ENCODE assay signal across 15 cellular contexts in genomic region chr2:177172034-177172880, GRCh38. TPM values are rescaled to one million over a fixed set of nuclear protein-coding genes. Genes with fewer than 3 reads are reported as not detected.
DNase-seq lines count a peak whose midpoint lies in the region; ATAC-seq, FAIRE-seq and TF ChIP-seq lines count a peak whose summit lies in the region.
"Had no signal": no experiment of that assay in that cellular context is flagged by ENCODE, and none has a peak within 500 bp of the region (broad histone marks: within the 10 kb centered on the region; RNA-seq: fewer than 3 reads in every experiment).

No MANE protein-coding gene starts in this region.

- no peak for TF ChIP-seq CTCF in astrocyte (IDR thresholded peaks at IDR 0.05; ENCODE audit: insufficient read depth, low read depth, low read length)

- no peaks in the 10 kb centered on the region for H3K79me2 ChIP-seq in astrocyte (ENCODE audit: insufficient read depth, low read length)

- peaks cover 3% of the 10 kb centered on the region for H3K36me3 Mint-ChIP-seq in astrocyte (ENCODE audit: low read depth, unreplicated experiment)
- H3K36me3 Mint-ChIP-seq: activated naive CD8-positive, alpha-beta T cell treated with anti-CD3 and anti-CD28 coated beads for 36 hours had no signal

- no peak overlapping the region for H3K9ac ChIP-seq in astrocyte (ENCODE audit: low read length)

- no peaks in the 10 kb centered on the region for H3K27me3 ChIP-seq in astrocyte (ENCODE audit: insufficient read depth, low read length)
- H3K27me3 ChIP-seq: neutrophil had no signal

- ATAC-seq in GM18907 (IDR thresholded peaks at IDR 0.05; ENCODE audit: unreplicated experiment), result no peak
- no peak for ATAC-seq in GM19455 (IDR thresholded peaks at IDR 0.05; ENCODE audit: unreplicated experiment)
- ATAC-seq: activated CD8-positive, alpha-beta memory T cell treated with anti-CD3 and anti-CD28 coated beads, Interleukin-2, amount 10 ng/mL, durations not matched to agents 7 days and 5 days had no signal

- peak; percentile 52 for FAIRE-seq in astrocyte (lab: Jason Lieb, UNC)
- FAIRE-seq: kidney had no signal

- no peaks in the 10 kb centered on the region for H4K20me1 ChIP-seq in astrocyte (ENCODE audit: insufficient read depth, low read length)

- H3K27ac ChIP-seq in astrocyte (ENCODE audit: low read depth, low read length), result no peak overlapping the region

- H3K9me3 ChIP-seq in astrocyte (ENCODE audit: insufficient read depth, low read depth, low read length), result no peaks in the 10 kb centered on the region
- H3K9me3 ChIP-seq: neutrophil had no signal

- no peak overlapping the region for H3K4me3 ChIP-seq in astrocyte (ENCODE audit: insufficient read depth, low read depth, low read length)

- H3K27ac Mint-ChIP-seq in astrocyte (ENCODE audit: unreplicated experiment), result peak overlapping the region; percentile 48
- H3K27ac Mint-ChIP-seq: activated CD8-positive, alpha-beta memory T cell treated with anti-CD3 and anti-CD28 coated beads, Interleukin-2, amount 10 ng/mL, durations not matched to agents 7 days and 5 days; activated naive CD8-positive, alpha-beta T cell treated with anti-CD3 and anti-CD28 coated beads for 36 hours had no signal

- peaks cover 20% of the 10 kb centered on the region for H3K4me1 ChIP-seq in astrocyte (ENCODE audit: insufficient read depth, low read length)

- peak overlapping the region; percentile 45 for H3K4me2 ChIP-seq in astrocyte (ENCODE audit: low read length)

- no peak overlapping the region for H2AFZ ChIP-seq in astrocyte (ENCODE audit: low read depth, low read length)

- no peaks in the 10 kb centered on the region for H3K36me3 ChIP-seq in astrocyte (ENCODE audit: insufficient read depth, low read length)
- H3K36me3 ChIP-seq: neutrophil had no signal

- H3K4me3 Mint-ChIP-seq in astrocyte (ENCODE audit: unreplicated experiment), result no peak overlapping the region
- H3K4me3 Mint-ChIP-seq: activated CD8-positive, alpha-beta memory T cell treated with anti-CD3 and anti-CD28 coated beads, Interleukin-2, amount 10 ng/mL, durations not matched to agents 7 days and 5 days; activated naive CD8-positive, alpha-beta T cell treated with anti-CD3 and anti-CD28 coated beads for 36 hours; CD14-positive monocyte had no signal

- peaks cover 45% of the 10 kb centered on the region for H3K4me1 Mint-ChIP-seq in astrocyte (ENCODE audit: low read depth, unreplicated experiment)

- H3K27me3 Mint-ChIP-seq in astrocyte (ENCODE audit: low read depth, unreplicated experiment), result no peaks in the 10 kb centered on the region
- H3K27me3 Mint-ChIP-seq: activated naive CD8-positive, alpha-beta T cell treated with anti-CD3 and anti-CD28 coated beads for 36 hours had no signal

- DNase-seq in AG08395 (ENCODE audit: low spot score) (peak; percentile 82), HT1080 (ENCODE audit: low read depth) (peak; percentile 95), astrocyte (ENCODE audit: low read depth) (peak; percentile 80), islet precursor cell (peak; percentile 87), NCI-H1092 (lab: John Stamatoyannopoulos, UW) (no peak)
- no peak for DNase-seq in stimulated activated CD4-positive, alpha-beta T cell treated with anti-CD3 and anti-CD28 coated beads, Interleukin-1b, Interleukin-23, amount 100 ng/mL, for 48 hours
- DNase-seq: activated CD8-positive, alpha-beta memory T cell treated with anti-CD3 and anti-CD28 coated beads, Interleukin-2, amount 10 ng/mL, durations not matched to agents 7 days and 5 days; activated naive CD8-positive, alpha-beta T cell treated with anti-CD3 and anti-CD28 coated beads for 36 hours; kidney; NCI-H1694; T-helper 9 cell had no signal

- peaks cover 2% of the 10 kb centered on the region for H3K9me3 Mint-ChIP-seq in astrocyte (ENCODE audit: unreplicated experiment)
- H3K9me3 Mint-ChIP-seq: activated naive CD8-positive, alpha-beta T cell treated with anti-CD3 and anti-CD28 coated beads for 36 hours had no signal

RNA-seq across cellular contexts. Expression of gene HNRNPA3, which starts 40.3 kb away (rescaled TPM):
- total RNA-seq in HT1080 (2014; rRNA removed; shearing (Covaris generic)), result 38.1 and 44.1 TPM in 2 replicates
- 359 and 453 TPM in 2 replicates for polyA plus RNA-seq in HT1080 (2015; cell fraction: cytosol; rRNA removed)
- polyA plus RNA-seq in HT1080 (2015; cell fraction: nucleus; rRNA removed), result 295 and 305 TPM in 2 replicates
- total RNA-seq in astrocyte, result 147 and 184 TPM in 2 replicates

Comparison
In these comparisons a context has a peak if more than half of its experiments do, and no peak if none do; other contexts are left out.
1. DNase-seq: peak in AG08395 (single experiment), HT1080 (single experiment), astrocyte (single experiment) and islet precursor cell (single experiment); none in NCI-H1092 (single experiment) and stimulated activated CD4-positive, alpha-beta T cell treated with anti-CD3 and anti-CD28 coated beads, Interleukin-1b, Interleukin-23, amount 100 ng/mL, for 48 hours (single experiment).